ENCODE assay signal across 1 cellular context in the genomic region with DNA sequence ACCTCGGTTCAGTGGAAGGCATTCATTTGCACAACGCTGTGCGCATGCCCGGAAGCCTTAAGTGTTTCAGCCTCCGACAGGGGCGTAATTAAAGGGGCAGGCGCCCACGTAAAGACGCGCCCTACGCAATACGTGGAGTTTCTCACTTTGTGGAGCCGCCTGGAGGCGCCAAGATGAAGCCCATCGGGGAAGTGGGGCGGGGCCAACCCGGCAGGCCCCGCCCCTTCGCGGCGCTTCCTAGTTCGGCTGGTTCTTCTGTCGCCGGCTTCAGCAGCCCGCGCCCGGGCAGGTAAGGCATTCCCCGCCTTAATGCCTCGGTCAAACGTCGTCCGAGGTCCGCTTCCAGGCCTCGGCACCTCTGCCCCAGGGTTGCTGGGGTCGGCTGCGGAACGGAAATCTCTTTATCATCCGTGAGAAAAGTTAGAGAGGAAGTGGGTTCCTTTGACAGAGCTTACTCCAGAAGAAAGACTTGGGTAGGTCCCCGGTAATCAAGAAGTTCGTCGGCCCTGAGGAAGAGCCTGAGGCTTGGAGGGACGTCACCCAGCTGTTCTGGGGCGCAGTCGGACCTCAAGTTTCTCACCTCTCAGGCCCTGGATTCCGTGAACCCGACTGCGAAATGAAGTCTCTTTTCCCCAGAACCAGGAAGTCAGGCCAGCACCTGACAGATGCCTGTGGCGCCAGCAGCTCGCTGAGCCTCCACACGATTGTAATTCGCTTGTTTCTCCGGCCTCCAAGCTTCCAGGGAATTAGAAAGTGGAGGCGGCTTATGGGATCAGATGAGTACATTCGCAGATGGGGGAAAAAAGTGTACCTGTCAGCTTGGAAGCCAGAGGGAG.
TF ChIP-seq lines count a peak whose summit lies in the region.

TSS of gene IRAK4 (plus strand) at position 224 of the 836 bp plus-strand sequence. CDS start 9,161 bp downstream, outside the sequence.
TSS of gene PUS7L (minus strand) at position 63 of the 836 bp plus-strand sequence. CDS start 3,545 bp downstream, outside the sequence.

TF ChIP-seq in HepG2, 621 proteins besides CTCF, POLR2A, EP300 and RAD21 (continued from another document and continues in another):
- TF ChIP-seq RXRB (CRISPR knock-in tag; IDR thresholded peaks at IDR 0.05; ENCODE audit: borderline replicate concordance) (no peak), GLMP (CRISPR knock-in tag; IDR thresholded peaks at IDR 0.05; ENCODE audit: borderline replicate concordance) (no peak), KLF13 (CRISPR knock-in tag; IDR thresholded peaks at IDR 0.05) (no peak), ZNF343 (CRISPR knock-in tag; IDR thresholded peaks at IDR 0.05) (no peak), BCLAF1 (IDR thresholded peaks at IDR 0.05) (no peak), PRMT3 (CRISPR knock-in tag; IDR thresholded peaks at IDR 0.05; ENCODE audit: borderline replicate concordance, low read depth) (0 out of 2 replicates have a peak, but pooled peaks have one; percentile 27), SOX6 (IDR thresholded peaks at IDR 0.05) (no peak), SOX6 (CRISPR knock-in tag; IDR thresholded peaks at IDR 0.05) (no peak; the same call in none of the 2 replicates), ARID4A (CRISPR knock-in tag; IDR thresholded peaks at IDR 0.05; ENCODE audit: borderline replicate concordance) (peak; percentile 36; the same call in 1 of the 2 replicates), ZNF879 (CRISPR knock-in tag; IDR thresholded peaks at IDR 0.05) (no peak), CEBPG (CRISPR knock-in tag; IDR thresholded peaks at IDR 0.05) (peak; percentile 80), ZNF251 (CRISPR knock-in tag; IDR thresholded peaks at IDR 0.05) (no peak), MEIS1 (CRISPR knock-in tag; IDR thresholded peaks at IDR 0.05; ENCODE audit: borderline replicate concordance) (no peak), ELF1 (CRISPR knock-in tag; IDR thresholded peaks at IDR 0.05) (peak; percentile 79), FIP1L1 (IDR thresholded peaks at IDR 0.05; ENCODE audit: borderline replicate concordance, insufficient read depth, low read depth, low read length) (no peak), ZNF704 (CRISPR knock-in tag; IDR thresholded peaks at IDR 0.05; ENCODE audit: borderline replicate concordance) (0 out of 2 replicates have a peak, but pooled peaks have one; percentile 14), RORA (CRISPR knock-in tag; IDR thresholded peaks at IDR 0.05) (no peak), JUNB (CRISPR knock-in tag; IDR thresholded peaks at IDR 0.05; ENCODE audit: borderline replicate concordance) (no peak), PRDM10 (CRISPR knock-in tag; IDR thresholded peaks at IDR 0.05; ENCODE audit: low read depth) (no peak), SP1 (IDR thresholded peaks at IDR 0.05) (no peak), SP1 (CRISPR knock-in tag; IDR thresholded peaks at IDR 0.05) (peak; percentile 72), MLX (CRISPR knock-in tag; IDR thresholded peaks at IDR 0.05) (no peak), TMF1 (CRISPR knock-in tag; IDR thresholded peaks at IDR 0.05; ENCODE audit: low read depth) (no peak), ZNF3 (CRISPR knock-in tag; IDR thresholded peaks at IDR 0.05) (no peak), ZNF20 (CRISPR knock-in tag; IDR thresholded peaks at IDR 0.05) (0 out of 2 replicates have a peak, but pooled peaks have one; percentile 52), ZNF205 (CRISPR knock-in tag; IDR thresholded peaks at IDR 0.05) (no peak), HDAC2 (CRISPR knock-in tag; IDR thresholded peaks at IDR 0.05) (no peak; the same call in 1 of the 2 replicates), CREBL2 (CRISPR knock-in tag; IDR thresholded peaks at IDR 0.05; ENCODE audit: borderline replicate concordance) (no peak), RFX3 (CRISPR knock-in tag; IDR thresholded peaks at IDR 0.05) (no peak), PITX1 (CRISPR knock-in tag; IDR thresholded peaks at IDR 0.05) (no peak), RFXANK (CRISPR knock-in tag; IDR thresholded peaks at IDR 0.05) (no peak), SSRP1 (CRISPR knock-in tag; IDR thresholded peaks at IDR 0.05) (no peak), NR2F1 (CRISPR knock-in tag; IDR thresholded peaks at IDR 0.05) (no peak), HCFC1 (IDR thresholded peaks at IDR 0.05; ENCODE audit: low read depth, low read length) (no peak), ARHGAP35 (CRISPR knock-in tag; IDR thresholded peaks at IDR 0.05; ENCODE audit: borderline replicate concordance) (no peak), RAD51 (IDR thresholded peaks at IDR 0.05; ENCODE audit: borderline replicate concordance) (no peak), ZNF644 (CRISPR knock-in tag; IDR thresholded peaks at IDR 0.05; ENCODE audit: low read depth) (no peak)
- TF ChIP-seq, protein P1, sequence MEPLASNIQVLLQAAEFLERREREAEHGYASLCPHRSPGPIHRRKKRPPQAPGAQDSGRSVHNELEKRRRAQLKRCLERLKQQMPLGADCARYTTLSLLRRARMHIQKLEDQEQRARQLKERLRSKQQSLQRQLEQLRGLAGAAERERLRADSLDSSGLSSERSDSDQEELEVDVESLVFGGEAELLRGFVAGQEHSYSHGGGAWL (CRISPR knock-in tag; IDR thresholded peaks at IDR 0.05) = no peak
- TF ChIP-seq, protein P2, sequence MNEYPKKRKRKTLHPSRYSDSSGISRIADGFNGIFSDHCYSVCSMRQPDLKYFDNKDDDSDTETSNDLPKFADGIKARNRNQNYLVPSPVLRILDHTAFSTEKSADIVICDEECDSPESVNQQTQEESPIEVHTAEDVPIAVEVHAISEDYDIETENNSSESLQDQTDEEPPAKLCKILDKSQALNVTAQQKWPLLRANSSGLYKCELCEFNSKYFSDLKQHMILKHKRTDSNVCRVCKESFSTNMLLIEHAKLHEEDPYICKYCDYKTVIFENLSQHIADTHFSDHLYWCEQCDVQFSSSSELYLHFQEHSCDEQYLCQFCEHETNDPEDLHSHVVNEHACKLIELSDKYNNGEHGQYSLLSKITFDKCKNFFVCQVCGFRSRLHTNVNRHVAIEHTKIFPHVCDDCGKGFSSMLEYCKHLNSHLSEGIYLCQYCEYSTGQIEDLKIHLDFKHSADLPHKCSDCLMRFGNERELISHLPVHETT (CRISPR knock-in tag; conservative IDR thresholded peaks at IDR 0.05) = no peak
- TF ChIP-seq, protein P3, sequence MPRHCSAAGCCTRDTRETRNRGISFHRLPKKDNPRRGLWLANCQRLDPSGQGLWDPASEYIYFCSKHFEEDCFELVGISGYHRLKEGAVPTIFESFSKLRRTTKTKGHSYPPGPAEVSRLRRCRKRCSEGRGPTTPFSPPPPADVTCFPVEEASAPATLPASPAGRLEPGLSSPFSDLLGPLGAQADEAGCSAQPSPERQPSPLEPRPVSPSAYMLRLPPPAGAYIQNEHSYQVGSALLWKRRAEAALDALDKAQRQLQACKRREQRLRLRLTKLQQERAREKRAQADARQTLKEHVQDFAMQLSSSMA (CRISPR knock-in tag; IDR thresholded peaks at IDR 0.05) = no peak
- TF ChIP-seq, protein P4, sequence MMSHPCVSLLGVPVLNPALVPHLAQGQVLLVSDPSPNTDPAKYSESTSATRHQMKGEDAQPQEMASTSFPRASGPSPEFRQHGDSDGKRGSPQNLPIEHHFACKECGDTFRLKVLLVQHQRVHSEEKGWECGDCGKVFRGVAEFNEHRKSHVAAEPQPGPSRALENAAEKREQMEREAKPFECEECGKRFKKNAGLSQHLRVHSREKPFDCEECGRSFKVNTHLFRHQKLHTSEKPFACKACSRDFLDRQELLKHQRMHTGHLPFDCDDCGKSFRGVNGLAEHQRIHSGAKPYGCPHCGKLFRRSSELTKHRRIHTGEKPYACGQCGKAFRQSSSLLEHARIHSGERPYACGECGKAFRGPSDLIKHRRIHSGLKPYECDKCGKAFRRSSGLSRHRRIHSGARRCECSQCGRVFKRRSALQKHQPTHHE (CRISPR knock-in tag; IDR thresholded peaks at IDR 0.05; ENCODE audit: borderline replicate concordance) = no peak
